In genomic region chr2:2253139-2254016, GRCh38 we compare ENCODE assay signal across 23 cellular contexts.
DNase-seq lines count a peak whose midpoint lies in the region; ATAC-seq, FAIRE-seq and TF ChIP-seq lines count a peak whose summit lies in the region.
"Had no signal": no experiment of that assay in that cellular context is flagged by ENCODE, and none has a peak within 500 bp of the region (broad histone marks: within the 10 kb centered on the region; RNA-seq: fewer than 3 reads in every experiment).

No MANE protein-coding gene starts in this region.

- H3K9me3 ChIP-seq in A549 (no peaks in the 10 kb centered on the region), K562 (replicated peaks; ENCODE audit: control insufficient read depth, insufficient read depth, low read depth, low read length) (no peaks in the 10 kb centered on the region), neural progenitor cell (ENCODE audit: low read depth) (no peaks in the 10 kb centered on the region), small intestine (ENCODE audit: control insufficient read depth, low read depth) (no peaks in the 10 kb centered on the region)

- peak overlapping the region; percentile 88; the same call in 1 of the 2 replicates for H2AFZ ChIP-seq in GM23338
- H2AFZ ChIP-seq in K562 (ENCODE audit: low read depth, low read length) = peak overlapping the region; percentile 55; the same call in 1 of the 2 replicates
- H2AFZ ChIP-seq in neural progenitor cell (replicated peaks) = peak overlapping the region; percentile 17

- ATAC-seq in A549 (no peak), GM23338 (no peak), K562 (no peak)
- ATAC-seq: CD8-positive, alpha-beta T cell; HCT116; Panc1 had no signal

- H3K9me3 Mint-ChIP-seq in GM23338 = peaks cover 10% of the 10 kb centered on the region; the same call in 2 of the 3 replicates
- H3K9me3 Mint-ChIP-seq in neural progenitor cell = peaks cover 6% of the 10 kb centered on the region

- no peaks in the 10 kb centered on the region for H3K9me1 ChIP-seq in K562 (ENCODE audit: control insufficient read depth, insufficient read depth, low read length)

- peaks cover 11% of the 10 kb centered on the region for H3K4me1 Mint-ChIP-seq in GM23338
- no peaks in the 10 kb centered on the region for H3K4me1 Mint-ChIP-seq in neural progenitor cell

- TF ChIP-seq EP300 in A549 (IDR thresholded peaks at IDR 0.05) (no peak), K562 (IDR thresholded peaks at IDR 0.05; ENCODE audit: low read length) (no peak)

- H4K20me1 ChIP-seq in GM23338 (replicated peaks; ENCODE audit: insufficient read depth) (no peaks in the 10 kb centered on the region), K562 (replicated peaks; ENCODE audit: control insufficient read depth, insufficient read depth, low read length) (no peaks in the 10 kb centered on the region), neural progenitor cell (ENCODE audit: low read depth) (no peaks in the 10 kb centered on the region)

- no peak overlapping the region for H3K4me3 ChIP-seq in A549
- H3K4me3 ChIP-seq in GM23338 = no peak overlapping the region
- no peak overlapping the region for H3K4me3 ChIP-seq in K562
- H3K4me3 ChIP-seq in neural progenitor cell = no peak overlapping the region
- H3K4me3 ChIP-seq in small intestine (ENCODE audit: low read depth in 1 of 2, low read length in 2 of 2) = no peak overlapping the region

- H3F3A ChIP-seq in GM23338 (replicated peaks; ENCODE audit: low read depth) = no peaks in the 10 kb centered on the region
- H3F3A ChIP-seq in neural progenitor cell (ENCODE audit: low read depth) = no peaks in the 10 kb centered on the region

- H3K79me2 ChIP-seq in GM23338 (replicated peaks; ENCODE audit: insufficient read depth) (no peaks in the 10 kb centered on the region), K562 (ENCODE audit: control insufficient read depth, insufficient read depth, low read length) (no peaks in the 10 kb centered on the region), neural progenitor cell (ENCODE audit: low read depth) (no peaks in the 10 kb centered on the region)

- H3K27ac Mint-ChIP-seq in GM23338 = no peak overlapping the region; the same call in 1 of the 2 replicates
- no peak overlapping the region for H3K27ac Mint-ChIP-seq in neural progenitor cell
- H3K27ac Mint-ChIP-seq: CD8-positive, alpha-beta T cell had no signal

- TF ChIP-seq RAD21 in A549 (conservative IDR thresholded peaks at IDR 0.05 in 1 of 2, IDR thresholded peaks at IDR 0.05 in 1 of 2) (no peak), K562 (CRISPR knock-in tag; conservative IDR thresholded peaks at IDR 0.05 in 1 of 2, IDR thresholded peaks at IDR 0.05 in 1 of 2) (no peak)

- TF ChIP-seq POLR2A in A549 (IDR thresholded peaks at IDR 0.05; ENCODE audit: low read length) = no peak
- TF ChIP-seq POLR2A in K562 (conservative IDR thresholded peaks at IDR 0.05) = no peak

- H3K27ac ChIP-seq in A549 (no peak overlapping the region), GM23338 (ENCODE audit: low read depth) (no peak overlapping the region), K562 (ENCODE audit: extremely low read depth, low read depth, low read length) (no peak overlapping the region), neural progenitor cell (no peak overlapping the region), small intestine (ENCODE audit: low read depth in 1 of 2, low read length in 1 of 2) (no peak overlapping the region)
- H3K27ac ChIP-seq: C4-2B had no signal

- H3K36me3 Mint-ChIP-seq in GM23338 (ENCODE audit: low read depth) (peaks cover 8% of the 10 kb centered on the region; the same call in 2 of the 3 replicates), neural progenitor cell (no peaks in the 10 kb centered on the region)
- H3K36me3 Mint-ChIP-seq: CD8-positive, alpha-beta T cell had no signal

- 37% methylated on average over 23 of the region's 23 CpGs for WGBS in A549 (ENCODE audit: missing lambda C conversion rate)
- WGBS in K562 (ENCODE audit: insufficient coverage, low coverage, missing lambda C conversion rate) = under 1% methylated on average over 14 of the region's 23 CpGs
- 74 to 86% (median 81%) methylated on average over 23 of the region's 23 CpGs for WGBS in small intestine, 3 donors

- H3K4me2 ChIP-seq in A549 = no peak overlapping the region
- H3K4me2 ChIP-seq in GM23338 = no peak overlapping the region
- H3K4me2 ChIP-seq in K562 (ENCODE audit: insufficient read depth, low read length) = peak overlapping the region; percentile 49
- H3K4me2 ChIP-seq in neural progenitor cell = no peak overlapping the region

- H3K4me3 Mint-ChIP-seq in GM23338 (no peak overlapping the region), neural progenitor cell (no peak overlapping the region)
- H3K4me3 Mint-ChIP-seq: CD8-positive, alpha-beta T cell had no signal

- H3K27me3 ChIP-seq in GM23338 (ENCODE audit: insufficient read depth) (no peaks in the 10 kb centered on the region), K562 (ENCODE audit: control insufficient read depth in 2 of 2, insufficient read depth in 2 of 2, low read length in 2 of 2) (no peaks in the 10 kb centered on the region), neural progenitor cell (no peaks in the 10 kb centered on the region), small intestine (ENCODE audit: control insufficient read depth in 2 of 2, insufficient read depth in 2 of 2, low read length in 2 of 2) (no peaks in the 10 kb centered on the region)

- DNase-seq in A549 (ENCODE audit: low read depth in 1 of 2, low spot score in 1 of 2) (no peak), GM23338 (ENCODE audit: low spot score) (no peak), K562 (ENCODE audit: extremely low read depth in 1 of 4, low spot score in 3 of 4) (no peak), neural progenitor cell (ENCODE audit: low spot score) (no peak), D721Med (ENCODE audit: insufficient read length, low spot score) (no peak), NCI-H226 (no peak), small intestine (no peak)
- DNase-seq: AML-193; CD8-positive, alpha-beta T cell; DMS79 treated with DMSO at 0.1 percent for 48 hours; GF-D8; Karpas-422; NCI-H1092 treated with DMSO at 0.1 percent for 48 hours; NCI-H1436; NCI-H187; NCI-H2171 treated with DMSO at 0.1 percent for 48 hours; NCI-H69; SHP77 treated with DMSO at 0.1 percent for 48 hours had no signal

- FAIRE-seq in A549 (lab: Jason Lieb, UNC) (no peak), K562 (lab: Jason Lieb, UNC) (no peak), D721Med (lab: Jason Lieb, UNC) (no peak), small intestine (lab: Jason Lieb, UNC) (no peak)
- FAIRE-seq: A204.1, GM12891 had no signal

- H3K4me1 ChIP-seq in A549 = no peaks in the 10 kb centered on the region
- H3K4me1 ChIP-seq in GM23338 (ENCODE audit: insufficient read depth) = no peaks in the 10 kb centered on the region; the same call in 1 of the 2 replicates
- no peaks in the 10 kb centered on the region; a peak in 1 of 5 replicates for H3K4me1 ChIP-seq in K562 (replicated peaks in 1 of 2; ENCODE audit: control insufficient read depth in 2 of 2, insufficient read depth in 2 of 2, low read length in 2 of 2)
- no peaks in the 10 kb centered on the region for H3K4me1 ChIP-seq in neural progenitor cell
- no peaks in the 10 kb centered on the region for H3K4me1 ChIP-seq in small intestine (ENCODE audit: control insufficient read depth in 2 of 2, insufficient read depth in 1 of 2, low read depth in 1 of 2, low read length in 1 of 2)

- POLR2A ChIA-PET in A549 (lab: Yijun Ruan, JAX) = no interaction called here
- POLR2A ChIA-PET in K562 (lab: Yijun Ruan, JAX) = interaction anchor here (0.6 kb wide), 1 partner anchor 364 kb away, joined by 3 read pairs; no protein-coding TSS in a partner anchor

- H3K36me3 ChIP-seq in GM23338 (ENCODE audit: insufficient read depth) (no peaks in the 10 kb centered on the region), K562 (ENCODE audit: control insufficient read depth, insufficient read depth, low read length) (no peaks in the 10 kb centered on the region), neural progenitor cell (no peaks in the 10 kb centered on the region), small intestine (ENCODE audit: control insufficient read depth in 2 of 2, insufficient read depth in 2 of 2, low read length in 2 of 2) (no peaks in the 10 kb centered on the region)

- peaks cover 4% of the 10 kb centered on the region for H3K27me3 Mint-ChIP-seq in GM23338 (ENCODE audit: insufficient read depth, low read depth, poor library complexity)
- H3K27me3 Mint-ChIP-seq in neural progenitor cell (ENCODE audit: insufficient read depth, low read depth) = peaks cover 2% of the 10 kb centered on the region

- H3K9me2 ChIP-seq in GM23338 (ENCODE audit: insufficient read depth) = no peaks in the 10 kb centered on the region

- no TSS peak for BruUV-seq in K562 (replicated peaks; lab: Mats Ljungman, UMichigan)

- intact Hi-C loops in K562 (cut with micrococcal nuclease) = no loop called here

- no peak overlapping the region for H3K9ac ChIP-seq in K562 (ENCODE audit: insufficient read depth in 1 of 2, low read depth in 2 of 2, low read length in 2 of 2)
- no peak overlapping the region for H3K9ac ChIP-seq in neural progenitor cell

- CTCF ChIA-PET in A549 (lab: Yijun Ruan, JAX) (interaction anchor here (1.6 kb wide), 1 partner anchor 12 kb away, joined by 3 read pairs; no protein-coding TSS in a partner anchor), K562 (lab: Yijun Ruan, JAX; ENCODE audit: low intra/inter-chr PET ratio) (no interaction called here)

- in situ Hi-C loops in K562 (cut with MboI) = no loop called here

- TF ChIP-seq CTCF in A549 (IDR thresholded peaks at IDR 0.05) = no peak
- no peak for TF ChIP-seq CTCF in GM23338 (conservative IDR thresholded peaks at IDR 0.05; ENCODE audit: low read depth in 2 of 2)
- TF ChIP-seq CTCF in K562 (IDR thresholded peaks at IDR 0.05 in 2 of 3, conservative IDR thresholded peaks at IDR 0.05 in 1 of 3; ENCODE audit: insufficient read depth in 2 of 3, low read depth in 1 of 3, low read length in 3 of 3) = no peak
- no peak for TF ChIP-seq CTCF in neural progenitor cell (IDR thresholded peaks at IDR 0.05)
- TF ChIP-seq CTCF in D721Med (IDR thresholded peaks at IDR 0.05; ENCODE audit: insufficient read depth, missing control alignments) = no peak

TF ChIP-seq in A549, 52 proteins besides CTCF, POLR2A, EP300 and RAD21:
- no peak for TF ChIP-seq NR3C1 (IDR thresholded peaks at IDR 0.05)
- peak; percentile 73 for TF ChIP-seq MAFK (IDR thresholded peaks at IDR 0.05; ENCODE audit: partially characterized antibody)

TF ChIP-seq in GM23338, 12 proteins besides CTCF, POLR2A, EP300 and RAD21 (continues in another document):
- TF ChIP-seq NANOG (IDR thresholded peaks at IDR 0.05; ENCODE audit: borderline replicate concordance) = no peak
- no peak for TF ChIP-seq STAT1 (IDR thresholded peaks at IDR 0.05; ENCODE audit: unreplicated experiment)

TF ChIP-seq in K562, 482 proteins besides CTCF, POLR2A, EP300 and RAD21 (continues in another document):
- TF ChIP-seq JUN (IDR thresholded peaks at IDR 0.05; ENCODE audit: borderline replicate concordance, low read depth, low read length) (no peak), JUN (CRISPR knock-in tag; IDR thresholded peaks at IDR 0.05; ENCODE audit: borderline replicate concordance) (no peak)

Comparison
In these comparisons a context has a peak if more than half of its experiments do, and no peak if none do; other contexts are left out.
1. H2AFZ ChIP-seq: peak in every context shown above with its lines; median percentile 88 in GM23338; 55 in K562; 17 in neural progenitor cell.
2. Of the 35 proteins assayed by ChIP-seq in both K562 and A549: peak only in K562: EHMT2; only in A549: none; in both: MAFK; in neither: 33.